ENCODE assay signal across 8 cellular contexts in genomic region chr10:102399217-102400021, GRCh38. TPM values are rescaled to one million over a fixed set of nuclear protein-coding genes. Genes with fewer than 3 reads are reported as not detected.
DNase-seq lines count a peak whose midpoint lies in the region; ATAC-seq, FAIRE-seq and TF ChIP-seq lines count a peak whose summit lies in the region.

No MANE protein-coding gene starts in this region.

- 2% methylated on average over 66 to 72 of the region's 72 CpGs for WGBS in aorta, 2 donors

- peak overlapping the region; percentile 78 for H3K4me3 Mint-ChIP-seq in astrocyte (ENCODE audit: unreplicated experiment)

- TF ChIP-seq CTCF in GM12865 (IDR thresholded peaks at IDR 0.05; ENCODE audit: insufficient read depth, low read depth, low read length, missing control alignments) = peak; percentile 95
- peak; percentile 89 for TF ChIP-seq CTCF in HFF-Myc (IDR thresholded peaks at IDR 0.05; ENCODE audit: low read depth, low read length, missing control alignments)
- peak; percentile 45 for TF ChIP-seq CTCF in astrocyte (IDR thresholded peaks at IDR 0.05; ENCODE audit: insufficient read depth, low read depth, low read length)

- peaks cover 9% of the 10 kb centered on the region for H4K20me1 ChIP-seq in astrocyte (ENCODE audit: insufficient read depth, low read length)

- peaks cover 6% of the 10 kb centered on the region for H3K36me3 Mint-ChIP-seq in astrocyte (ENCODE audit: low read depth, unreplicated experiment)

- ATAC-seq in aorta (ENCODE audit: low FRiP score) = peak; percentile 88

- H3K36me3 ChIP-seq in astrocyte (ENCODE audit: insufficient read depth, low read length) (no peaks in the 10 kb centered on the region), aorta (ENCODE audit: control insufficient read depth in 1 of 2, insufficient read depth in 2 of 2, low read length in 1 of 2) (no peaks in the 10 kb centered on the region)

- no peaks in the 10 kb centered on the region for H3K27me3 ChIP-seq in astrocyte (ENCODE audit: insufficient read depth, low read length)
- no peaks in the 10 kb centered on the region for H3K27me3 ChIP-seq in aorta (ENCODE audit: control insufficient read depth in 1 of 2, insufficient read depth in 2 of 2, low read length in 1 of 2)

- peak overlapping the region; percentile 12 for H3K27ac Mint-ChIP-seq in astrocyte (ENCODE audit: unreplicated experiment)

- peak overlapping the region; percentile 45 for H3K27ac ChIP-seq in astrocyte (ENCODE audit: low read depth, low read length)
- H3K27ac ChIP-seq in aorta (ENCODE audit: low read depth in 1 of 2, low read length in 2 of 2) = no peak overlapping the region

- no peaks in the 10 kb centered on the region for H3K9me3 Mint-ChIP-seq in astrocyte (ENCODE audit: unreplicated experiment)

- peaks cover 13% of the 10 kb centered on the region for H3K79me2 ChIP-seq in astrocyte (ENCODE audit: insufficient read depth, low read length)

- DNase-seq in GM12865 (ENCODE audit: low read depth) = peak; percentile 94
- no peak for DNase-seq in HFF-Myc (ENCODE audit: extremely low read depth, low read depth)
- peak; percentile 63 for DNase-seq in NCI-H1105 treated with DMSO at 0.1 percent for 48 hours (lab: John Stamatoyannopoulos, UW)
- peak; percentile 76 to 91 (median 81) for DNase-seq in T-helper 2 cell
- DNase-seq in astrocyte (ENCODE audit: low read depth) = peak; percentile 64
- peak; percentile 94 for DNase-seq in hepatic stellate cell (ENCODE audit: low spot score)
- peak; percentile 93 for DNase-seq in retina
- peak; percentile 93 to 97 for DNase-seq in aorta

- H3K4me3 ChIP-seq in GM12865 (ENCODE audit: low read depth, low read length) (peak overlapping the region; percentile 97), HFF-Myc (replicated peaks; ENCODE audit: low read depth, low read length) (peak overlapping the region; percentile 45), astrocyte (ENCODE audit: insufficient read depth, low read depth, low read length) (peak overlapping the region; percentile 56), aorta (ENCODE audit: low read length in 2 of 2) (peak overlapping the region in 1 of 2 donors; percentile 39)

- peaks cover 30% of the 10 kb centered on the region for H3K4me1 Mint-ChIP-seq in astrocyte (ENCODE audit: low read depth, unreplicated experiment)

- intact Hi-C loops in aorta (cut with DNase I) = loop anchor here (2.0 to 10.0 kb wide), 4 partner anchors 78 to 245 kb away; partner anchors contain the start of genes ELOVL3 (in 1 of the 2) and NOLC1 (in 1 of the 2)

- H3K4me1 ChIP-seq in astrocyte (ENCODE audit: insufficient read depth, low read length) (peaks cover 33% of the 10 kb centered on the region), aorta (ENCODE audit: control insufficient read depth in 1 of 2, insufficient read depth in 2 of 2, low read length in 2 of 2) (no peaks in the 10 kb centered on the region)

- no peaks in the 10 kb centered on the region for H3K27me3 Mint-ChIP-seq in astrocyte (ENCODE audit: low read depth, unreplicated experiment)

- no peaks in the 10 kb centered on the region for H3K9me3 ChIP-seq in astrocyte (ENCODE audit: insufficient read depth, low read depth, low read length)
- H3K9me3 ChIP-seq in aorta (ENCODE audit: control insufficient read depth, low read length) = no peaks in the 10 kb centered on the region

- peak overlapping the region; percentile 87 for H3K4me2 ChIP-seq in astrocyte (ENCODE audit: low read length)

- H3K9ac ChIP-seq in astrocyte (ENCODE audit: low read length) = peak overlapping the region; percentile 75

- H2AFZ ChIP-seq in astrocyte (ENCODE audit: low read depth, low read length) = peak overlapping the region; percentile 73

- FAIRE-seq in astrocyte (lab: Jason Lieb, UNC) = no peak

RNA-seq across cellular contexts. Expression of gene NFKB2, which starts 3.9 kb away (rescaled TPM):
- total RNA-seq in astrocyte (35.7 and 39.9 TPM in 2 replicates), aorta (10 to 100 TPM; 48.4 to 63.3 TPM)
- 10 to 100 TPM in 1 of 2 donors, 1 to 10 TPM in 1; 9.8 to 43.4 TPM for polyA plus RNA-seq in aorta

RNA-seq across cellular contexts. Expression of gene PSD, which starts 19.2 kb away (rescaled TPM):
- 8.8 and 11.7 TPM in 2 replicates for total RNA-seq in astrocyte
- 1 to 10 TPM in 1 of 2 donors, under 1 TPM in 1; 0.16 to 1.4 TPM for total RNA-seq in aorta
- under 1 TPM; 0.25 to 0.33 TPM for polyA plus RNA-seq in aorta

RNA-seq across cellular contexts. Expression of gene FBXL15, which starts 21.2 kb away (rescaled TPM):
- 8.6 and 11.0 TPM in 2 replicates for total RNA-seq in astrocyte
- total RNA-seq in aorta = 10 to 100 TPM in 1 of 2 donors, 1 to 10 TPM in 1; 8.7 to 12.1 TPM
- polyA plus RNA-seq in aorta = 10 to 100 TPM in 1 of 2 donors, 1 to 10 TPM in 1; 7.0 to 30.5 TPM

RNA-seq across cellular contexts. Expression of gene CUEDC2, which starts 33.0 kb away (rescaled TPM):
- total RNA-seq in astrocyte (46.9 and 49.1 TPM in 2 replicates), aorta (10 to 100 TPM; 40.6 to 48.2 TPM)
- 10 to 100 TPM; 55.3 to 80.2 TPM for polyA plus RNA-seq in aorta

RNA-seq across cellular contexts. Expression of gene C10orf95, which starts 51.9 kb away (rescaled TPM):
- total RNA-seq in astrocyte (0.19 and 0.20 TPM in 2 replicates), aorta (not detected)
- polyA plus RNA-seq in aorta = under 1 TPM in 1 of 2 donors, not detected in 1; 0.36 TPM

Comparison
In these comparisons a context has a peak if more than half of its experiments do, and no peak if none do; other contexts are left out.
1. CTCF ChIP-seq: peak in every context shown above with its lines; median percentile 95 in GM12865; 89 in HFF-Myc; 45 in astrocyte.